22 cellular contexts compared by ENCODE assay signal in genomic region chr1:238406098-238406497, GRCh38.
DNase-seq lines count a peak whose midpoint lies in the region; ATAC-seq and TF ChIP-seq lines count a peak whose summit lies in the region.
"Had no signal": no experiment of that assay in that cellular context is flagged by ENCODE, and none has a peak within 500 bp of the region (broad histone marks: within the 10 kb centered on the region; RNA-seq: fewer than 3 reads in every experiment).

No MANE protein-coding gene starts in this region.

- H3K4me3 ChIP-seq in IMR-90 (ENCODE audit: insufficient read depth, low read depth, low read length) = no peak overlapping the region
- H3K4me3 ChIP-seq in dorsolateral prefrontal cortex = peak overlapping the region in 4 of 59 donors; percentile 2 to 25 (median 6)
- H3K4me3 ChIP-seq in brain microvascular endothelial cell (ENCODE audit: low read depth, low read length) = no peak overlapping the region
- H3K4me3 ChIP-seq: BLaER1 treated with 17β-estradiol and CSF1 and Interleukin-3, amounts not matched to agents 10 nM and 100 nM; HAP-1; MG63; PC-9 had no signal

- no peak overlapping the region for H2AK5ac ChIP-seq in IMR-90 (ENCODE audit: low read depth, low read length)

- H3K27ac ChIP-seq in IMR-90 (ENCODE audit: insufficient read depth, low read length) (no peak overlapping the region), dorsolateral prefrontal cortex (peak overlapping the region in 58 of 59 donors; percentile 6 to 95 (median 84)), substantia nigra (ENCODE audit: low read depth, low read length, poor library complexity, severe bottlenecking) (peak overlapping the region; percentile 79), brain microvascular endothelial cell (no peak overlapping the region)
- H3K27ac ChIP-seq: BLaER1 treated with 17β-estradiol and CSF1 and Interleukin-3, amounts not matched to agents 10 nM and 100 nM; PC-9 had no signal

- peak overlapping the region; percentile 44; the same call in 1 of the 2 replicates for H3K18ac ChIP-seq in IMR-90 (ENCODE audit: low read depth, low read length)

- H3K4me2 ChIP-seq in IMR-90 (ENCODE audit: low read depth, low read length) = no peak overlapping the region
- H3K4me2 ChIP-seq: BLaER1 treated with 17β-estradiol and CSF1 and Interleukin-3, amounts not matched to agents 10 nM and 100 nM; PC-9 had no signal

- no peak for TF ChIP-seq RAD21 in IMR-90 (IDR thresholded peaks at IDR 0.05; ENCODE audit: low read length)

- no peak for DNase-seq in IMR-90
- DNase-seq in dorsolateral prefrontal cortex = no peak
- peak; percentile 55 for DNase-seq in midbrain (lab: John Stamatoyannopoulos, UW)
- DNase-seq in substantia nigra (lab: John Stamatoyannopoulos, UW) = peak in 1 of 49 donors; percentile 16
- DNase-seq in Kasumi-1 (lab: John Stamatoyannopoulos, UW) = no peak
- DNase-seq in activated gamma-delta T cell treated with Interleukin-2 at 50 U/mL for 16 hours = no peak
- DNase-seq in brain microvascular endothelial cell = no peak
- DNase-seq in SIG-M5 (lab: John Stamatoyannopoulos, UW) = no peak
- DNase-seq: CD4-positive, alpha-beta T cell; DMS53; GOT3; HFFc6; KBM-7; MG63; NCI-H2029; NCI-H446 treated with DMSO at 0.1 percent for 48 hours; NCI-H82; PC-9; Right ventricle myocardium superior; RPMI8226 had no signal

- H3K56ac ChIP-seq in IMR-90 (ENCODE audit: extremely low read depth, insufficient read depth, low read length) = no peak overlapping the region

- H3K4me1 ChIP-seq in IMR-90 (ENCODE audit: control insufficient read depth, insufficient read depth, low read length) = peaks cover 10% of the 10 kb centered on the region

- POLR2A ChIA-PET in IMR-90 (lab: Charles Lee; ENCODE audit: unreplicated experiment) = no interaction called here

- H2BK5ac ChIP-seq in IMR-90 (ENCODE audit: low read depth, low read length, poor library complexity, severe bottlenecking) = no peak overlapping the region

- H2BK20ac ChIP-seq in IMR-90 (ENCODE audit: low read depth, low read length) = no peak overlapping the region

- WGBS in IMR-90 (ENCODE audit: extremely low coverage in 2 of 2, insufficient read length in 1 of 2), 2 experiments = no CpG with 5 or more reads among the region's 1 CpG

- H4K5ac ChIP-seq in IMR-90 (ENCODE audit: low read depth, low read length) = no peak overlapping the region

- no peak overlapping the region for H2AFZ ChIP-seq in IMR-90 (replicated peaks; ENCODE audit: low read length, poor library complexity)
- H2AFZ ChIP-seq: PC-9 had no signal

- ATAC-seq in IMR-90 (ENCODE audit: low read depth) = no peak

- in situ Hi-C loops in IMR-90 (cut with MboI; ENCODE audit: low sequenced_read_pairs) (no loop called here), brain microvascular endothelial cell (cut with HindIII; ENCODE audit: low pct_ligation_motif_present, low sequenced_read_pairs) (no loop called here)

- TF ChIP-seq POLR2A in IMR-90 (IDR thresholded peaks at IDR 0.05; ENCODE audit: low read depth, low read length) = no peak

- no peaks in the 10 kb centered on the region for H3K79me1 ChIP-seq in IMR-90 (ENCODE audit: low read depth in 1 of 2, low read length in 2 of 2)

- H2AK9ac ChIP-seq in IMR-90 (replicated peaks; ENCODE audit: low read depth, low read length, poor library complexity) = no peak overlapping the region

- BruUV-seq in IMR-90 (replicated peaks; lab: Mats Ljungman, UMichigan) = no TSS peak

- no peak overlapping the region for H3K9ac ChIP-seq in IMR-90 (ENCODE audit: low read depth, low read length)
- H3K9ac ChIP-seq: BLaER1 treated with 17β-estradiol and CSF1 and Interleukin-3, amounts not matched to agents 10 nM and 100 nM had no signal

- CTCF ChIA-PET in IMR-90 (lab: Yijun Ruan, JAX) = no interaction called here

- H4K91ac ChIP-seq in IMR-90 (ENCODE audit: insufficient read depth, low read depth, low read length) = no peak overlapping the region

- H3K27me3 ChIP-seq in IMR-90 (ENCODE audit: control insufficient read depth, insufficient read depth, low read length) = no peaks in the 10 kb centered on the region
- H3K27me3 ChIP-seq in dorsolateral prefrontal cortex = no peaks in the 10 kb centered on the region
- no peaks in the 10 kb centered on the region for H3K27me3 ChIP-seq in brain microvascular endothelial cell (replicated peaks)
- H3K27me3 ChIP-seq: BLaER1 treated with 17β-estradiol and CSF1 and Interleukin-3, amounts not matched to agents 10 nM and 100 nM; MG63 had no signal

- intact Hi-C loops in IMR-90 (cut with micrococcal nuclease) = no loop called here
- intact Hi-C loops in dorsolateral prefrontal cortex (cut with DNase I) = loop anchor here (5.0 to 10.0 kb wide), 2 partner anchors 151 to 154 kb away; no protein-coding TSS in a partner anchor

- H3K9me3 ChIP-seq in IMR-90 (ENCODE audit: control insufficient read depth, insufficient read depth, low read length) = no peaks in the 10 kb centered on the region
- H3K9me3 ChIP-seq: BLaER1 treated with 17β-estradiol and CSF1 and Interleukin-3, amounts not matched to agents 10 nM and 100 nM; HAP-1; MG63 had no signal

- dilution Hi-C loops in IMR-90 (cut with HindIII; ENCODE audit: low sequenced_read_pairs, unreplicated experiment) = no loop called here

- no peak overlapping the region for H4K8ac ChIP-seq in IMR-90 (ENCODE audit: low read depth in 2 of 2, low read length in 2 of 2)

- no peaks in the 10 kb centered on the region for H3K9me1 ChIP-seq in IMR-90 (ENCODE audit: insufficient read depth, low read length)

- H3K4ac ChIP-seq in IMR-90 (ENCODE audit: low read depth, low read length) = no peak overlapping the region

- no peak overlapping the region for H3K14ac ChIP-seq in IMR-90 (replicated peaks; ENCODE audit: low read depth, low read length)

- no peak overlapping the region for H2BK120ac ChIP-seq in IMR-90 (ENCODE audit: low read depth, low read length)

- H4K20me1 ChIP-seq in IMR-90 (ENCODE audit: insufficient read depth, low read length) = no peaks in the 10 kb centered on the region
- H4K20me1 ChIP-seq: BLaER1 treated with 17β-estradiol and CSF1 and Interleukin-3, amounts not matched to agents 10 nM and 100 nM had no signal

- H3K36me3 ChIP-seq in IMR-90 (ENCODE audit: control insufficient read depth, insufficient read depth, low read length) (no peaks in the 10 kb centered on the region), brain microvascular endothelial cell (replicated peaks) (no peaks in the 10 kb centered on the region)
- H3K36me3 ChIP-seq: BLaER1 treated with 17β-estradiol and CSF1 and Interleukin-3, amounts not matched to agents 10 nM and 100 nM; HAP-1; MG63 had no signal

- H2BK15ac ChIP-seq in IMR-90 (ENCODE audit: low read depth, low read length) = no peak overlapping the region

- no peak overlapping the region for H3K23ac ChIP-seq in IMR-90 (ENCODE audit: low read depth, low read length)

- TF ChIP-seq CTCF in IMR-90 (conservative IDR thresholded peaks at IDR 0.05; ENCODE audit: low read depth, low read length) = no peak
- peak in 1 of 56 donors; percentile 3 for TF ChIP-seq CTCF in dorsolateral prefrontal cortex (IDR thresholded peaks at IDR 0.05 in 54 of 56, conservative IDR thresholded peaks at IDR 0.05 in 2 of 56; ENCODE audit: low read depth in 1 of 56, partially characterized antibody in 56 of 56)
- no peak for TF ChIP-seq CTCF in brain microvascular endothelial cell (IDR thresholded peaks at IDR 0.05; ENCODE audit: low read depth, low read length, missing control alignments)

TF ChIP-seq in IMR-90, 13 proteins besides CTCF, POLR2A, EP300 and RAD21:
- TF ChIP-seq SMC3 (IDR thresholded peaks at IDR 0.05; ENCODE audit: low read depth, low read length) (no peak), MXI1 (IDR thresholded peaks at IDR 0.05; ENCODE audit: borderline replicate concordance, low read depth, low read length) (no peak), MAFK (IDR thresholded peaks at IDR 0.05; ENCODE audit: low read depth, low read length) (no peak), RFX5 (IDR thresholded peaks at IDR 0.05; ENCODE audit: low read depth, low read length) (no peak), ELK1 (IDR thresholded peaks at IDR 0.05; ENCODE audit: borderline replicate concordance, low read depth, low read length) (no peak), BHLHE40 (IDR thresholded peaks at IDR 0.05; ENCODE audit: low read depth, low read length) (no peak)

Comparison
In these comparisons a context has a peak if more than half of its experiments do, and no peak if none do; other contexts are left out.
1. H3K27ac ChIP-seq: peak in dorsolateral prefrontal cortex (58 of 59) and substantia nigra (single experiment); none in IMR-90 (single experiment) and brain microvascular endothelial cell (single experiment).